In genomic region chr10:101694056-101694673, GRCh38 we compare ENCODE assay signal across 8 cellular contexts. TPM values are rescaled to one million over a fixed set of nuclear protein-coding genes. Genes with fewer than 3 reads are reported as not detected.
A peak's percentile ranks its signal among the peaks of the same experiment; 100 is the strongest.
DNase-seq lines count a peak whose midpoint lies in the region; ATAC-seq and TF ChIP-seq lines count a peak whose summit lies in the region.

No MANE protein-coding gene starts in this region.

- H3K4me1 ChIP-seq in OCI-LY7 (ENCODE audit: insufficient read depth, low read length, poor library complexity, severe bottlenecking) (peaks cover 28% of the 10 kb centered on the region), stomach (peaks cover 20 to 55% (median 40%) of the 10 kb centered on the region in 4 donors)

- H3K79me2 ChIP-seq in OCI-LY7 (ENCODE audit: insufficient read depth, low read depth, low read length) = peaks cover 43% of the 10 kb centered on the region
- H3K79me2 ChIP-seq in neural cell (replicated peaks; ENCODE audit: insufficient read depth, low read length) = no peaks in the 10 kb centered on the region

- H4K20me1 ChIP-seq in OCI-LY7 (ENCODE audit: insufficient read depth, low read length) (peaks cover 17% of the 10 kb centered on the region), neural cell (ENCODE audit: insufficient read depth) (no peaks in the 10 kb centered on the region)

- H3K9me2 ChIP-seq in OCI-LY7 (ENCODE audit: insufficient read depth, low read length) = no peaks in the 10 kb centered on the region
- no peaks in the 10 kb centered on the region for H3K9me2 ChIP-seq in neural cell (ENCODE audit: insufficient read depth, low read length)

- TF ChIP-seq POLR2A in stomach (IDR thresholded peaks at IDR 0.05) = no peak

- H3F3A ChIP-seq in neural cell (ENCODE audit: insufficient read depth, low read length, poor library complexity, severe bottlenecking) = no peaks in the 10 kb centered on the region

- POLR2A ChIA-PET in AG04450 (lab: Yijun Ruan, JAX) = interaction anchor here (2.3 kb wide), 1 partner anchor 11 kb away, joined by 11 read pairs; no protein-coding TSS in a partner anchor
- POLR2A ChIA-PET in OCI-LY7 (lab: Charles Lee) = interaction anchor here (0.6 to 1.1 kb wide), 3 partner anchors 77 to 139 kb away, joined by 3 to 4 read pairs (median 4); no protein-coding TSS in a partner anchor

- TF ChIP-seq RAD21 in neural cell (conservative IDR thresholded peaks at IDR 0.05) = no peak

- no peaks in the 10 kb centered on the region; the same call in 1 of the 2 replicates for H3K9me3 ChIP-seq in AG04450 (ENCODE audit: control insufficient read depth, insufficient read depth, low read length)
- no peaks in the 10 kb centered on the region for H3K9me3 ChIP-seq in OCI-LY7 (ENCODE audit: low read length)
- no peaks in the 10 kb centered on the region for H3K9me3 ChIP-seq in neural cell (ENCODE audit: low read length)
- no peaks in the 10 kb centered on the region for H3K9me3 ChIP-seq in stomach

- no peak for TF ChIP-seq CTCF in AG04450 (IDR thresholded peaks at IDR 0.05; ENCODE audit: low read depth, low read length)
- TF ChIP-seq CTCF in OCI-LY7 (conservative IDR thresholded peaks at IDR 0.05; ENCODE audit: low read length) = no peak
- no peak for TF ChIP-seq CTCF in fibroblast of the aortic adventitia (IDR thresholded peaks at IDR 0.05; ENCODE audit: insufficient read depth, low read length)
- TF ChIP-seq CTCF in neural cell (IDR thresholded peaks at IDR 0.05; ENCODE audit: poor library complexity, severe bottlenecking) = no peak
- no peak for TF ChIP-seq CTCF in stomach (IDR thresholded peaks at IDR 0.05)

- peaks cover 15% of the 10 kb centered on the region for H3K4me1 Mint-ChIP-seq in activated T-helper 17 cell treated with anti-CD3 and anti-CD28 coated beads, Interleukin-2, amount 50 U/mL, for 72 hours

- 0 to 1% (median 0%) methylated on average over 27 to 60 of the region's 60 CpGs for WGBS in stomach, 5 donors

- no peaks in the 10 kb centered on the region for H3K27me3 Mint-ChIP-seq in activated T-helper 17 cell treated with anti-CD3 and anti-CD28 coated beads, Interleukin-2, amount 50 U/mL, for 72 hours

- no peaks in the 10 kb centered on the region for H3K9me3 Mint-ChIP-seq in activated T-helper 17 cell treated with anti-CD3 and anti-CD28 coated beads, Interleukin-2, amount 50 U/mL, for 72 hours

- H3K36me3 ChIP-seq in OCI-LY7 (ENCODE audit: insufficient read depth, low read length) = peaks cover 19% of the 10 kb centered on the region
- H3K36me3 ChIP-seq in neural cell (ENCODE audit: insufficient read depth, low read length) = no peaks in the 10 kb centered on the region
- H3K36me3 ChIP-seq in stomach = no peaks in the 10 kb centered on the region

- peaks cover 12% of the 10 kb centered on the region for H3K36me3 Mint-ChIP-seq in activated T-helper 17 cell treated with anti-CD3 and anti-CD28 coated beads, Interleukin-2, amount 50 U/mL, for 72 hours (ENCODE audit: low read depth)

- TF ChIP-seq EP300 in neural cell (conservative IDR thresholded peaks at IDR 0.05; ENCODE audit: poor library complexity, severe bottlenecking) (no peak), stomach (IDR thresholded peaks at IDR 0.05) (no peak)

- no TSS peak for BruUV-seq in OCI-LY7 (replicated peaks; lab: Mats Ljungman, UMichigan)

- no peak for DNase-seq in AG04450 (ENCODE audit: low read depth, low spot score)
- peak; percentile 78 for DNase-seq in OCI-LY7 (ENCODE audit: low spot score)
- DNase-seq in fibroblast of the aortic adventitia (ENCODE audit: low read depth) = peak; percentile 57
- DNase-seq in stomach = peak; percentile 72

- H3K27me3 ChIP-seq in AG04450 (ENCODE audit: control insufficient read depth, insufficient read depth, low read length) (no peaks in the 10 kb centered on the region), neural cell (ENCODE audit: insufficient read depth, low read depth, low read length) (peaks cover 15% of the 10 kb centered on the region), stomach (no peaks in the 10 kb centered on the region)

- H3K27ac ChIP-seq in AG04450 (ENCODE audit: low read depth, low read length) (peak overlapping the region; percentile 93), OCI-LY7 (ENCODE audit: low read depth, low read length, poor library complexity, severe bottlenecking) (peak overlapping the region; percentile 75), neural cell (ENCODE audit: low read length) (peak overlapping the region; percentile 77), stomach (peak overlapping the region; percentile 97 to 100 (median 99))

- peak; percentile 46 for ATAC-seq in GM18858 (IDR thresholded peaks at IDR 0.05; ENCODE audit: unreplicated experiment)
- peak; percentile 62 for ATAC-seq in HG03066 (IDR thresholded peaks at IDR 0.05; ENCODE audit: low read depth, unreplicated experiment)
- peak; percentile 79 for ATAC-seq in activated T-helper 17 cell treated with anti-CD3 and anti-CD28 coated beads, Interleukin-2, amount 50 U/mL, for 72 hours (replicated peaks)

- intact Hi-C loops in OCI-LY7 (cut with micrococcal nuclease; ENCODE audit: unreplicated experiment) (loop anchor here (1.0 to 10.0 kb wide), 4 partner anchors 77 to 951 kb away; partner anchors contain the start of gene TRIM8), stomach (cut with DNase I; ENCODE audit: low total_unique reads) (no loop called here)

- H3K4me3 ChIP-seq in AG04450 (ENCODE audit: low read depth, low read length) (peak overlapping the region; percentile 83), OCI-LY7 (ENCODE audit: low read depth, low read length, poor library complexity, severe bottlenecking) (peak overlapping the region; percentile 81), fibroblast of the aortic adventitia (ENCODE audit: low read depth, low read length) (peak overlapping the region; percentile 88), neural cell (ENCODE audit: low read length) (peak overlapping the region; percentile 71), stomach (peak overlapping the region; percentile 70 to 92 (median 83))

- H3K4me3 Mint-ChIP-seq in activated T-helper 17 cell treated with anti-CD3 and anti-CD28 coated beads, Interleukin-2, amount 50 U/mL, for 72 hours = peak overlapping the region; percentile 97

- CTCF ChIA-PET in AG04450 (lab: Charles Lee) = interaction anchor here (1.2 kb wide), 1 partner anchor 480 kb away, joined by 3 read pairs; no protein-coding TSS in a partner anchor
- CTCF ChIA-PET in OCI-LY7 (lab: Charles Lee; ENCODE audit: unreplicated experiment) = interaction anchor here (1.0 kb wide), 1 partner anchor 66 kb away, joined by 3 read pairs; no protein-coding TSS in a partner anchor

- H2AFZ ChIP-seq in OCI-LY7 (ENCODE audit: low read length) (peak overlapping the region; percentile 65), neural cell (ENCODE audit: low read depth, low read length) (peak overlapping the region; percentile 97)

- H3K9ac ChIP-seq in neural cell (ENCODE audit: low read length) = peak overlapping the region; percentile 83

- H3K4me2 ChIP-seq in OCI-LY7 (ENCODE audit: low read length) = peak overlapping the region; percentile 93
- H3K4me2 ChIP-seq in neural cell (ENCODE audit: low read length) = peak overlapping the region; percentile 57

- peak overlapping the region; percentile 100 for H3K27ac Mint-ChIP-seq in activated T-helper 17 cell treated with anti-CD3 and anti-CD28 coated beads, Interleukin-2, amount 50 U/mL, for 72 hours

TF ChIP-seq in neural cell, 6 proteins besides CTCF, POLR2A, EP300 and RAD21:
- TF ChIP-seq REST (IDR thresholded peaks at IDR 0.05; ENCODE audit: borderline replicate concordance) (no peak), EZH2 (IDR thresholded peaks at IDR 0.05; ENCODE audit: borderline replicate concordance, insufficient read depth, low read length, poor library complexity, severe bottlenecking) (no peak), MXI1 (conservative IDR thresholded peaks at IDR 0.05; ENCODE audit: poor library complexity, severe bottlenecking) (no peak), TAF1 (IDR thresholded peaks at IDR 0.05; ENCODE audit: low read depth) (no peak), SMC3 (conservative IDR thresholded peaks at IDR 0.05; ENCODE audit: poor library complexity) (no peak), POLR2AphosphoS5 (IDR thresholded peaks at IDR 0.05) (no peak)

RNA-seq across cellular contexts. Expression of gene FBXW4, which starts 0.8 kb away (rescaled TPM):
- polyA plus RNA-seq in AG04450 (2011; rRNA removed) = 18.3 TPM in 2 replicates
- 73.3 and 78.4 TPM in 2 replicates for polyA minus RNA-seq in AG04450 (2011; rRNA and poly(A)+ RNA removed)
- 43.1 and 50.3 TPM in 2 replicates for total RNA-seq in OCI-LY7 (2014; rRNA removed; shearing (Covaris generic))
- total RNA-seq in OCI-LY7 (2022) = 54.2 and 60.9 TPM in 2 replicates
- total RNA-seq in activated T-helper 17 cell treated with anti-CD3 and anti-CD28 coated beads, Interleukin-2, amount 50 U/mL, for 72 hours = 10 to 100 TPM; 37.1 to 41.6 TPM
- 27.4 and 35.2 TPM in 2 replicates for total RNA-seq in fibroblast of the aortic adventitia (ENCODE audit: low replicate concordance)
- polyA plus RNA-seq in neural cell = 7.7 and 11.8 TPM in 2 replicates
- 18.1 and 24.1 TPM in 2 replicates for polyA minus RNA-seq in neural cell
- total RNA-seq in stomach = 10 to 100 TPM; 39.1 to 95.3 (median 39.7) TPM
- polyA plus RNA-seq in stomach = 10 to 100 TPM; 36.6 to 46.4 (median 45.4) TPM
